10 cellular contexts compared by ENCODE assay signal in genomic region chr11:61609970-61610347, GRCh38. TPM values are rescaled to one million over a fixed set of nuclear protein-coding genes. Genes with fewer than 3 reads are reported as not detected.
DNase-seq lines count a peak whose midpoint lies in the region; FAIRE-seq and TF ChIP-seq lines count a peak whose summit lies in the region.
"Had no signal": no experiment of that assay in that cellular context is flagged by ENCODE, and none has a peak within 500 bp of the region (broad histone marks: within the 10 kb centered on the region; RNA-seq: fewer than 3 reads in every experiment).

No MANE protein-coding gene starts in this region.

- intact Hi-C loops in activated naive CD4-positive, alpha-beta T cell treated with anti-CD3 and anti-CD28 coated beads for 36 hours (cut with micrococcal nuclease) = no loop called here

- TF ChIP-seq POLR2A in H54 (IDR thresholded peaks at IDR 0.05; ENCODE audit: low read depth, low read length) = no peak

- H3K27me3 Mint-ChIP-seq in activated naive CD4-positive, alpha-beta T cell treated with anti-CD3 and anti-CD28 coated beads for 36 hours (ENCODE audit: low read depth) = peaks cover 8% of the 10 kb centered on the region
- peaks cover 38% of the 10 kb centered on the region for H3K27me3 Mint-ChIP-seq in activated T-cell treated with anti-CD3 and anti-CD28 coated beads, Interleukin-2, amount 50 U/mL, for 24 hours

- H3K9ac ChIP-seq in Karpas-422 (ENCODE audit: low read length) = no peak overlapping the region

- no peaks in the 10 kb centered on the region for H3K9me3 ChIP-seq in Karpas-422 (ENCODE audit: low read length)

- H3K4me1 ChIP-seq in Karpas-422 (ENCODE audit: low read length) = peaks cover 21% of the 10 kb centered on the region

- DNase-seq in BJ (ENCODE audit: low read depth) (no peak), Karpas-422 (peak; percentile 81), kidney epithelial cell (ENCODE audit: low read depth) (no peak), A172 (ENCODE audit: low spot score) (no peak), H54 (ENCODE audit: insufficient read length, low spot score) (no peak)
- no peak for DNase-seq in activated naive CD4-positive, alpha-beta T cell treated with anti-CD3 and anti-CD28 coated beads for 36 hours
- DNase-seq in activated T-cell treated with anti-CD3 and anti-CD28 coated beads, Interleukin-2, amount 50 U/mL, for 24 hours = no peak

- no peak overlapping the region for H3K27ac Mint-ChIP-seq in activated naive CD4-positive, alpha-beta T cell treated with anti-CD3 and anti-CD28 coated beads for 36 hours
- H3K27ac Mint-ChIP-seq in activated T-cell treated with anti-CD3 and anti-CD28 coated beads, Interleukin-2, amount 50 U/mL, for 24 hours = no peak overlapping the region
- H3K27ac Mint-ChIP-seq: nephron had no signal

- H3K27ac ChIP-seq in Karpas-422 (ENCODE audit: low read length) (no peak overlapping the region), VCaP (peak overlapping the region; percentile 95)
- H3K27ac ChIP-seq: epithelial cell of prostate had no signal

- POLR2A ChIA-PET in BJ (lab: Charles Lee) = no interaction called here

- H3K27me3 ChIP-seq in BJ (ENCODE audit: control insufficient read depth, insufficient read depth, low read length) = peaks cover 15% of the 10 kb centered on the region
- H3K27me3 ChIP-seq in Karpas-422 (ENCODE audit: low read length) = no peaks in the 10 kb centered on the region
- H3K27me3 ChIP-seq in kidney epithelial cell (ENCODE audit: control insufficient read depth, insufficient read depth, low read length) = peaks cover 42% of the 10 kb centered on the region

- H3K9me3 Mint-ChIP-seq in activated naive CD4-positive, alpha-beta T cell treated with anti-CD3 and anti-CD28 coated beads for 36 hours = no peaks in the 10 kb centered on the region
- H3K9me3 Mint-ChIP-seq in activated T-cell treated with anti-CD3 and anti-CD28 coated beads, Interleukin-2, amount 50 U/mL, for 24 hours = no peaks in the 10 kb centered on the region
- H3K9me3 Mint-ChIP-seq: nephron had no signal

- H4K20me1 ChIP-seq in Karpas-422 (ENCODE audit: insufficient read depth, low read depth, low read length) = no peaks in the 10 kb centered on the region

- 0 out of 2 replicates have a peak, but pooled peaks have one; percentile 5 for TF ChIP-seq CTCF in BJ (IDR thresholded peaks at IDR 0.05; ENCODE audit: insufficient read depth, low read depth, low read length)
- TF ChIP-seq CTCF in VCaP (conservative IDR thresholded peaks at IDR 0.05) = peak; percentile 16; the same call in 1 of the 2 replicates
- TF ChIP-seq CTCF in kidney epithelial cell (IDR thresholded peaks at IDR 0.05; ENCODE audit: insufficient read depth, low read length, poor library complexity, severe bottlenecking) = peak; percentile 31

- no peak for FAIRE-seq in H54 (lab: Jason Lieb, UNC)

- no peak overlapping the region for H2AFZ ChIP-seq in Karpas-422 (ENCODE audit: low read length)

- no peaks in the 10 kb centered on the region for H3K79me2 ChIP-seq in Karpas-422 (ENCODE audit: low read length)

- H3K36me3 Mint-ChIP-seq in activated naive CD4-positive, alpha-beta T cell treated with anti-CD3 and anti-CD28 coated beads for 36 hours (ENCODE audit: low read depth) = no peaks in the 10 kb centered on the region
- H3K36me3 Mint-ChIP-seq in activated T-cell treated with anti-CD3 and anti-CD28 coated beads, Interleukin-2, amount 50 U/mL, for 24 hours (ENCODE audit: low read depth) = no peaks in the 10 kb centered on the region

- H3K36me3 ChIP-seq in BJ (ENCODE audit: control insufficient read depth, insufficient read depth, low read length) (no peaks in the 10 kb centered on the region), Karpas-422 (ENCODE audit: insufficient read depth, low read length) (no peaks in the 10 kb centered on the region), kidney epithelial cell (ENCODE audit: control insufficient read depth, insufficient read depth, low read length) (no peaks in the 10 kb centered on the region)

- H3K4me2 ChIP-seq in Karpas-422 (ENCODE audit: low read depth, low read length, poor library complexity, severe bottlenecking) = peak overlapping the region; percentile 42

- CTCF ChIA-PET in BJ (lab: Yijun Ruan, JAX) = no interaction called here
- CTCF ChIA-PET in activated naive CD4-positive, alpha-beta T cell treated with anti-CD3 and anti-CD28 coated beads for 36 hours (lab: Charles Lee) = no interaction called here

- H3K4me1 Mint-ChIP-seq in activated naive CD4-positive, alpha-beta T cell treated with anti-CD3 and anti-CD28 coated beads for 36 hours (ENCODE audit: low read depth) = no peaks in the 10 kb centered on the region
- no peaks in the 10 kb centered on the region for H3K4me1 Mint-ChIP-seq in activated T-cell treated with anti-CD3 and anti-CD28 coated beads, Interleukin-2, amount 50 U/mL, for 24 hours (ENCODE audit: low read depth)

- no peak overlapping the region for H3K4me3 ChIP-seq in BJ (ENCODE audit: low read depth, low read length)
- no peak overlapping the region for H3K4me3 ChIP-seq in Karpas-422 (ENCODE audit: low read length)
- H3K4me3 ChIP-seq in kidney epithelial cell (ENCODE audit: low read depth, low read length) = no peak overlapping the region

- no peak overlapping the region for H3K4me3 Mint-ChIP-seq in activated naive CD4-positive, alpha-beta T cell treated with anti-CD3 and anti-CD28 coated beads for 36 hours
- no peak overlapping the region for H3K4me3 Mint-ChIP-seq in activated T-cell treated with anti-CD3 and anti-CD28 coated beads, Interleukin-2, amount 50 U/mL, for 24 hours
- H3K4me3 Mint-ChIP-seq: nephron had no signal

- H3K9me2 ChIP-seq in Karpas-422 (replicated peaks; ENCODE audit: insufficient read depth, low read length) = no peaks in the 10 kb centered on the region

RNA-seq across cellular contexts. Expression of gene SYT7, which starts 29.1 kb away (rescaled TPM):
- polyA plus RNA-seq in BJ (2011; rRNA removed) = 0.01 and 0.04 TPM in 2 replicates
- polyA minus RNA-seq in BJ (2011; rRNA and poly(A)+ RNA removed) = not detected in 2 replicates
- not detected in 2 replicates for total RNA-seq in Karpas-422 (2014; rRNA removed; shearing (Covaris generic); ENCODE audit: low replicate concordance)
- 12.7 and 15.9 TPM in 2 replicates for total RNA-seq in kidney epithelial cell
- total RNA-seq in A172 (2014; rRNA removed; shearing (Covaris generic)) = 0.12 and 0.26 TPM in 2 replicates
- not detected for total RNA-seq in activated naive CD4-positive, alpha-beta T cell treated with anti-CD3 and anti-CD28 coated beads for 36 hours

Comparison
In these comparisons a context has a peak if more than half of its experiments do, and no peak if none do; other contexts are left out.
1. RNA of gene SYT7, which starts 29.1 kb away (total RNA-seq): 12.7 to 15.9 TPM in kidney epithelial cell; 0.12 to 0.26 TPM in A172, not detected in activated naive CD4-positive, alpha-beta T cell treated with anti-CD3 and anti-CD28 coated beads for 36 hours and not detected in Karpas-422; every median in the first group is over 10 times any median in the second.
2. Peak in every context shown above with its lines, with median percentiles within 50 percentile points of each other: CTCF ChIP-seq.